Comparison of ENCODE assay signal across 8 cellular contexts in genomic region chr5:72847439-72847838, GRCh38. TPM values are rescaled to one million over a fixed set of nuclear protein-coding genes. Genes with fewer than 3 reads are reported as not detected.
A peak's percentile ranks its signal among the peaks of the same experiment; 100 is the strongest.
DNase-seq lines count a peak whose midpoint lies in the region; ATAC-seq and TF ChIP-seq lines count a peak whose summit lies in the region.

No MANE protein-coding gene starts in this region.

- H3K4me1 ChIP-seq in ACC112 (ENCODE audit: control insufficient read depth, insufficient read depth, low read length, unreplicated experiment), result peaks cover 63% of the 10 kb centered on the region

- H3K4me3 Mint-ChIP-seq in brain, result peak overlapping the region; percentile 94 to 98 (median 96)
- H3K4me3 Mint-ChIP-seq in mesothelial cell of epicardium, result peak overlapping the region; percentile 98

- no peak for TF ChIP-seq CTCF in HL-60 (IDR thresholded peaks at IDR 0.05; ENCODE audit: insufficient read depth, low read length)
- TF ChIP-seq CTCF in brain (conservative IDR thresholded peaks at IDR 0.05), result no peak
- TF ChIP-seq CTCF in mesothelial cell of epicardium (IDR thresholded peaks at IDR 0.05; ENCODE audit: unreplicated experiment), result no peak
- no peak for TF ChIP-seq CTCF in GM20000 (IDR thresholded peaks at IDR 0.05; ENCODE audit: extremely low read depth, missing control alignments)

- H3K4me1 Mint-ChIP-seq in brain (peaks cover 89% of the 10 kb centered on the region), mesothelial cell of epicardium (peaks cover 53% of the 10 kb centered on the region)

- H3K36me3 ChIP-seq in ACC112 (ENCODE audit: insufficient read depth, low read length), result peaks cover 32% of the 10 kb centered on the region

- H3K79me2 ChIP-seq in ACC112 (ENCODE audit: control insufficient read depth, insufficient read depth, low read length, unreplicated experiment), result peaks cover 100% of the 10 kb centered on the region

- H2AFZ ChIP-seq in ACC112 (ENCODE audit: low read length, unreplicated experiment), result peak overlapping the region; percentile 20

- DNase-seq in HL-60 (ENCODE audit: low read depth in 1 of 2, low spot score in 1 of 2), result no peak
- no peak for DNase-seq in mesothelial cell of epicardium (ENCODE audit: low spot score in 2 of 2, unreplicated experiment in 2 of 2)
- DNase-seq in mesenteric fat pad (ENCODE audit: low spot score), result no peak
- no peak for DNase-seq in NCI-H146 (lab: John Stamatoyannopoulos, UW)
- DNase-seq in GM20000 (ENCODE audit: low spot score), result no peak

- H3K27ac Mint-ChIP-seq in brain (peak overlapping the region; percentile 94 to 98 (median 97)), mesothelial cell of epicardium (peak overlapping the region; percentile 98)

- peak overlapping the region; percentile 78 for H3K27ac ChIP-seq in ACC112 (ENCODE audit: low read depth, low read length)
- H3K27ac ChIP-seq in HL-60 (replicated peaks), result peak overlapping the region; percentile 86

- H3K27me3 Mint-ChIP-seq in brain, result peaks cover 7% of the 10 kb centered on the region
- no peaks in the 10 kb centered on the region for H3K27me3 Mint-ChIP-seq in mesothelial cell of epicardium (ENCODE audit: low read depth)

- ATAC-seq in HG03571 (IDR thresholded peaks at IDR 0.05; ENCODE audit: unreplicated experiment), result no peak

- H3K27me3 ChIP-seq in ACC112 (ENCODE audit: insufficient read depth, low read length) (no peaks in the 10 kb centered on the region), HL-60 (ENCODE audit: insufficient read depth, poor library complexity, severe bottlenecking) (no peaks in the 10 kb centered on the region)

- H3K9me3 Mint-ChIP-seq in brain (no peaks in the 10 kb centered on the region), mesothelial cell of epicardium (no peaks in the 10 kb centered on the region)

- H3K36me3 Mint-ChIP-seq in brain, result peaks cover 21% of the 10 kb centered on the region
- peaks cover 3% of the 10 kb centered on the region for H3K36me3 Mint-ChIP-seq in mesothelial cell of epicardium

- H3K4me3 ChIP-seq in ACC112 (ENCODE audit: low read depth, low read length) (peak overlapping the region; percentile 94), HL-60 (replicated peaks; ENCODE audit: insufficient read depth, low read length) (no peak overlapping the region; the same call in 1 of the 2 replicates)

RNA-seq across cellular contexts. Expression of gene TNPO1, which starts 31.0 kb away (rescaled TPM):
- 29.6 TPM for polyA plus RNA-seq in brain (ENCODE audit: insufficient read depth, low read depth, low replicate concordance)
- total RNA-seq in mesothelial cell of epicardium (127 to 141 TPM (median 135 TPM) in 3 replicates), mesenteric fat pad (107 TPM)
